30 cellular contexts compared by ENCODE assay signal in genomic region chr7:79008786-79009185, GRCh38.
"Had no signal": no experiment of that assay in that cellular context is flagged by ENCODE, and none has a peak within 500 bp of the region (broad histone marks: within the 10 kb centered on the region; RNA-seq: fewer than 3 reads in every experiment).

No MANE protein-coding gene starts in this region.

- H3K9me3 ChIP-seq: adrenal gland, body of pancreas, breast epithelium had no signal

- H3K4me1 ChIP-seq: adrenal gland, body of pancreas, breast epithelium had no signal

- H3K4me3 ChIP-seq: adrenal gland, body of pancreas, breast epithelium had no signal

- H3K36me3 ChIP-seq: adrenal gland, brain microvascular endothelial cell, breast epithelium had no signal

- H3K27ac ChIP-seq: adrenal gland, body of pancreas, brain microvascular endothelial cell, breast epithelium, VCaP had no signal

- DNase-seq: activated B cell treated with CpG ODN at 0.5 μM for 24 hours; activated CD4-positive, alpha-beta memory T cell treated with anti-CD3 and anti-CD28 coated beads for 36 hours; activated CD4-positive, alpha-beta T cell treated with anti-CD3 and anti-CD28 coated beads for 4 hours; activated CD4-positive, alpha-beta T cell treated with anti-CD3 and anti-CD28 coated beads, Interleukin-2, amount 10 ng/mL, durations not matched to agents 24 days and 14 days; activated CD4-positive, alpha-beta T cell treated with anti-CD3 and anti-CD28 coated beads, Interleukin-2, amount 50 U/mL, for 1 hour; activated CD4-positive, alpha-beta T cell treated with anti-CD3 and anti-CD28 coated beads, Interleukin-2, amount 50 U/mL, for 4 hours; activated CD4-positive, CD25-positive, alpha-beta regulatory T cell treated with anti-CD3 and anti-CD28 coated beads, Interleukin-2, amount 50 U/mL, for 72 hours; activated CD8-positive, alpha-beta memory T cell treated with anti-CD3 and anti-CD28 coated beads, Interleukin-2, amount 50 U/mL, for 4 hours; activated CD8-positive, alpha-beta T cell treated with anti-CD3 and anti-CD28 coated beads for 36 hours; activated effector memory CD4-positive, alpha-beta T cell treated with anti-CD3 and anti-CD28 coated beads, Interleukin-2, amount 50 U/mL, for 16 hours; activated gamma-delta T cell treated with Interleukin-2 at 50 U/mL for 16 hours; activated naive CD4-positive, alpha-beta T cell; activated naive CD4-positive, alpha-beta T cell treated with anti-CD3 and anti-CD28 coated beads for 36 hours; activated naive CD4-positive, alpha-beta T cell treated with anti-CD3 and anti-CD28 coated beads, Interleukin-2, amount 50 U/mL, for 16 hours; activated naive CD8-positive, alpha-beta T cell treated with anti-CD3 and anti-CD28 coated beads for 36 hours; activated T-cell treated with anti-CD3 and anti-CD28 coated beads for 4 hours; activated T-cell treated with anti-CD3 and anti-CD28 coated beads, Interleukin-2, amount 50 U/mL, for 1 hour; activated T-cell treated with anti-CD3 and anti-CD28 coated beads, Interleukin-2, amount 50 U/mL, for 4 hours; activated T-cell treated with anti-CD3 and anti-CD28 coated beads, Interleukin-2, amount 50 U/mL, for 72 hours; adrenal gland; amniotic stem cell; aorta; body of pancreas; brain microvascular endothelial cell; central memory CD4-positive, alpha-beta T cell; cerebellar nuclear complex; T-helper 2 cell; T-helper 9 cell had no signal

- H3K27me3 ChIP-seq: adrenal gland, body of pancreas, brain microvascular endothelial cell, breast epithelium had no signal
